Comparison of ENCODE assay signal across 21 cellular contexts in the genomic region with DNA sequence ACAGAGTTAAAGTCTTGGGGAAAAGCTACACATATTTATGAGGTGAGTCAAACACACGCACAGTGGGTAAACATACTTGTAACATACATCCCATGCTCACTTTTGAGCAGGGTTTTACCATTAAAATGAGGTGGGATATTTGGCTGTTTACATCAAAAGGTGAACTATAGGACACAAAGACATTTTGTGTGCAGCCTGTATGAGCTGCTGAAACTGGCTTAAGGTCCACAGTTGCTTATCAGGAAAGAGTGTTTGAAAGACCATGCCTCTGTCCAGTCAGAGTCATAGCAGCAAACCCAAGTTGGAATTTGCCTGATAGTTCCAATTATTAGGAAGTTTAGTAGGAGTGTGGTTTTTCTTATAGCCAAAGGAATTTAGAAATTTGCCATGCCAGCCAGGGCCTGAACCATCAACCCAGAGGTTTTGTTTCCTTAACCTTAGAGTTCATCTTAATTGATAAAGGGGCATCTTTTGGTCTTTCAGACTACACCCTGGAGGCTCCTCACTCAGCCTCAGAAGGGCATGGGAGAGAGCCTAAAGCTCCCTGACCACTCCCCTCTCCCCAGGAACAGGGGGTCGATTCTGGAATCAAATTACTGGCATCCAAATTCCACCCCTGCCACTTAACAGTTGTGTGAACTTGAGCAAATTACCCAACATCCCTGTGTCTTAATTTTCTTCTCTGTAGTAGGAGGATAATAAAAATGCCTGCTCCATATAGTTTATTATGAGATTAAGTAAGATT. TPM values are rescaled to one million over a fixed set of nuclear protein-coding genes. Genes with fewer than 3 reads are reported as not detected.
"Had no signal": no experiment of that assay in that cellular context is flagged by ENCODE, and none has a peak within 500 bp of the region (broad histone marks: within the 10 kb centered on the region; RNA-seq: fewer than 3 reads in every experiment).

No MANE protein-coding gene starts in this region.

- H3K9me3 Mint-ChIP-seq: endodermal cell; nephron; stimulated activated naive CD8-positive, alpha-beta T cell treated with anti-CD3 and anti-CD28 coated beads, Interleukin-15, amount 100 ng/mL, for 72 hours had no signal

- H3K36me3 ChIP-seq: pancreas, prostate gland, tibial nerve, upper lobe of right lung had no signal

- H3K27ac Mint-ChIP-seq: endodermal cell; nephron; stimulated activated naive B cell treated with anti-CD40 and anti-IgM and Interleukin-4, amounts not matched to agents 10 μg/mL and 1 μg/mL and 100 μg/mL, for 72 hours; stimulated activated naive CD8-positive, alpha-beta T cell treated with anti-CD3 and anti-CD28 coated beads, Interleukin-15, amount 100 ng/mL, for 72 hours had no signal

- H3K27ac ChIP-seq: coronary artery, foreskin keratinocyte, pancreas, prostate gland, testis, tibial nerve, upper lobe of right lung had no signal

- H3K4me1 Mint-ChIP-seq: endodermal cell; nephron; stimulated activated naive B cell treated with anti-CD40 and anti-IgM and Interleukin-4, amounts not matched to agents 10 μg/mL and 1 μg/mL and 100 μg/mL, for 72 hours; stimulated activated naive CD8-positive, alpha-beta T cell treated with anti-CD3 and anti-CD28 coated beads, Interleukin-15, amount 100 ng/mL, for 72 hours had no signal

- H3K4me3 ChIP-seq: coronary artery, pancreas, prostate gland, testis, tibial nerve, upper lobe of right lung had no signal

- ATAC-seq: foreskin keratinocyte; left lobe of liver; pancreas; sciatic nerve; stimulated activated naive B cell treated with anti-CD40 and anti-IgM and Interleukin-4, amounts not matched to agents 10 μg/mL and 1 μg/mL and 100 μg/mL, for 72 hours; stimulated activated naive CD8-positive, alpha-beta T cell treated with anti-CD3 and anti-CD28 coated beads, Interleukin-15, amount 100 ng/mL, for 72 hours; upper lobe of right lung had no signal

- H3K4me3 Mint-ChIP-seq: endodermal cell; nephron; stimulated activated naive B cell treated with anti-CD40 and anti-IgM and Interleukin-4, amounts not matched to agents 10 μg/mL and 1 μg/mL and 100 μg/mL, for 72 hours; stimulated activated naive CD8-positive, alpha-beta T cell treated with anti-CD3 and anti-CD28 coated beads, Interleukin-15, amount 100 ng/mL, for 72 hours had no signal

- DNase-seq: effector CD4-positive, alpha-beta T cell; endodermal cell; erythroblast; foreskin keratinocyte; kidney glomerular epithelial cell; midbrain; occipital lobe; pancreas; stimulated activated CD4-positive, alpha-beta T cell treated with anti-CD3 and anti-CD28 coated beads, Interleukin-2, amount 100 ng/mL, for 24 hours; stimulated activated CD4-positive, alpha-beta T cell treated with anti-CD3 and anti-CD28 coated beads, Interleukin-4, amount 100 ng/mL, for 4 hours; stimulated activated naive B cell treated with anti-CD40 and anti-IgM and Interleukin-4, amounts not matched to agents 10 μg/mL and 1 μg/mL and 100 μg/mL, for 72 hours; stimulated activated naive CD8-positive, alpha-beta T cell treated with anti-CD3 and anti-CD28 coated beads, Interleukin-15, amount 100 ng/mL, for 72 hours; testis; upper lobe of right lung had no signal

- H3K36me3 Mint-ChIP-seq: stimulated activated naive B cell treated with anti-CD40 and anti-IgM and Interleukin-4, amounts not matched to agents 10 μg/mL and 1 μg/mL and 100 μg/mL, for 72 hours had no signal

- H3K9me3 ChIP-seq: pancreas, prostate gland, testis, tibial nerve, upper lobe of right lung had no signal

- H3K4me1 ChIP-seq: foreskin keratinocyte, pancreas, prostate gland, testis, tibial nerve, upper lobe of right lung had no signal

- H3K27me3 ChIP-seq: foreskin keratinocyte, pancreas, testis, tibial nerve, upper lobe of right lung had no signal

RNA-seq across cellular contexts. Expression of a gene that starts 29.9 kb away (rescaled TPM):
- polyA plus RNA-seq: endothelial cell of umbilical vein had no signal
